In the genomic region with DNA sequence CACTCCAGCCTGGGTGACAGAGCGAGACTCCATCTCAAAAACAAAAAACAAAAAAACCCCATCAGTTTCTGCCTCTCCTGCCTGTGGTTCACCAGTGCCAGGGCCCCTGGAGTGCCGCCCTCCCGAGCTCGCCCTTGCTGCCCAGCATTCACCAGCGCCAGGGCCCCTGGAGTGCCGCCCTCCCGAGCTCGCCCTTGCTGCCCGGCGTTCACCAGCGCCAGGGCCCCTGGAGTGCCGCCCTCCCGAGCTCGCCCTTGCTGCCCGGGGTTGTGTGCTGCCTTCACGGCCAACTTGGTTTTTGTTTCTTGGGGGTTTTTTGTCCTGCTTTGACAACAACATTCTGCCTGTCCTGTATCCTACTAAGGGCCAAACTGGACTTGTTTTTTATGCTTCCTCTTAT, we compare ENCODE assay signal across 17 cellular contexts. TPM values are rescaled to one million over a fixed set of nuclear protein-coding genes. Genes with fewer than 3 reads are reported as not detected.
A peak's percentile ranks its signal among the peaks of the same experiment; 100 is the strongest.
DNase-seq lines count a peak whose midpoint lies in the region; ATAC-seq lines count a peak whose summit lies in the region.
"Had no signal": no experiment of that assay in that cellular context is flagged by ENCODE, and none has a peak within 500 bp of the region (broad histone marks: within the 10 kb centered on the region; RNA-seq: fewer than 3 reads in every experiment).

No MANE protein-coding gene starts in this region.

- intact Hi-C loops in Right ventricle myocardium superior (cut with DNase I) (no loop called here), left ventricle myocardium superior (cut with micrococcal nuclease) (no loop called here)

- ATAC-seq in Right ventricle myocardium superior (ENCODE audit: poor library complexity) = no peak
- ATAC-seq in left ventricle myocardium superior = no peak
- ATAC-seq in GM19023 (IDR thresholded peaks at IDR 0.05; ENCODE audit: unreplicated experiment) = no peak
- ATAC-seq: CD8-positive, alpha-beta T cell had no signal

- H3K27ac ChIP-seq in caudate nucleus (ENCODE audit: low read depth, low read length) = peak overlapping the region; percentile 77
- H3K27ac ChIP-seq: BLaER1, C4-2B had no signal

- DNase-seq in NCI-H1417 (lab: John Stamatoyannopoulos, UW) = peak in 2 of 3 experiments; percentile 36 to 75
- DNase-seq in NCI-H1417 treated with DMSO at 0.1 percent for 48 hours (lab: John Stamatoyannopoulos, UW) = no peak
- peak; percentile 17 for DNase-seq in Right ventricle myocardium superior
- no peak for DNase-seq in left ventricle myocardium superior
- peak in 2 of 61 donors; percentile 25 to 33 for DNase-seq in caudate nucleus (lab: John Stamatoyannopoulos, UW)
- no peak for DNase-seq in COLO829 (ENCODE audit: low spot score)
- DNase-seq: Calu3; CD4-positive, CD25-positive, alpha-beta regulatory T cell; CD8-positive, alpha-beta T cell; DMS53; DMS79 treated with DMSO at 0.1 percent for 48 hours; GF-D8; GOT3; HFFc6 had no signal

RNA-seq across cellular contexts. Expression of a gene that starts 13.2 kb away (rescaled TPM):
- total RNA-seq in Right ventricle myocardium superior (20.6 TPM), left ventricle myocardium superior (20.6 TPM)

RNA-seq across cellular contexts. Expression of a gene that starts 30.8 kb away (rescaled TPM):
- total RNA-seq in Right ventricle myocardium superior (177 TPM), left ventricle myocardium superior (186 TPM)

Comparison
In these comparisons a context has a peak if more than half of its experiments do, and no peak if none do; other contexts are left out.
1. DNase-seq: peak in NCI-H1417 (2 of 3) and Right ventricle myocardium superior (single experiment); none in NCI-H1417 treated with DMSO at 0.1 percent for 48 hours (single experiment), left ventricle myocardium superior (single experiment) and COLO829 (single experiment).